ENCODE assay signal across 26 cellular contexts in genomic region chr19:39814595-39814994, GRCh38. TPM values are rescaled to one million over a fixed set of nuclear protein-coding genes. Genes with fewer than 3 reads are reported as not detected.
"Had no signal": no experiment of that assay in that cellular context is flagged by ENCODE, and none has a peak within 500 bp of the region (broad histone marks: within the 10 kb centered on the region; RNA-seq: fewer than 3 reads in every experiment).

No MANE protein-coding gene starts in this region.

- H3K79me2 ChIP-seq: hepatocyte had no signal

- H3K27me3 Mint-ChIP-seq: central memory CD8-positive, alpha-beta T cell; naive B cell; stimulated activated memory B cell treated with anti-CD40 and anti-IgM and Interleukin-4, amounts not matched to agents 10 μg/mL and 1 μg/mL and 100 μg/mL, for 72 hours; stimulated activated naive CD8-positive, alpha-beta T cell treated with anti-CD3 and anti-CD28 coated beads, Interleukin-15, amount 100 ng/mL, for 72 hours had no signal

- H3K9ac ChIP-seq: parathyroid adenoma had no signal

- H3K4me3 Mint-ChIP-seq: central memory CD8-positive, alpha-beta T cell; naive B cell; nephron progenitor cell; stimulated activated memory B cell treated with anti-CD40 and anti-IgM and Interleukin-4, amounts not matched to agents 10 μg/mL and 1 μg/mL and 100 μg/mL, for 72 hours; stimulated activated naive CD8-positive, alpha-beta T cell treated with anti-CD3 and anti-CD28 coated beads, Interleukin-15, amount 100 ng/mL, for 72 hours had no signal

- H3K27ac Mint-ChIP-seq: naive B cell; nephron progenitor cell; stimulated activated memory B cell treated with anti-CD40 and anti-IgM and Interleukin-4, amounts not matched to agents 10 μg/mL and 1 μg/mL and 100 μg/mL, for 72 hours; stimulated activated naive CD8-positive, alpha-beta T cell treated with anti-CD3 and anti-CD28 coated beads, Interleukin-15, amount 100 ng/mL, for 72 hours had no signal

- H3K9me3 Mint-ChIP-seq: central memory CD8-positive, alpha-beta T cell; naive B cell; nephron progenitor cell; stimulated activated memory B cell treated with anti-CD40 and anti-IgM and Interleukin-4, amounts not matched to agents 10 μg/mL and 1 μg/mL and 100 μg/mL, for 72 hours; stimulated activated naive CD8-positive, alpha-beta T cell treated with anti-CD3 and anti-CD28 coated beads, Interleukin-15, amount 100 ng/mL, for 72 hours had no signal

- H3K36me3 ChIP-seq: right atrium auricular region, thoracic aorta, transverse colon had no signal

- H3K27ac ChIP-seq: hepatocyte, parathyroid adenoma, right atrium auricular region, spleen, thoracic aorta, transverse colon had no signal

- H3K4me3 ChIP-seq: hepatocyte, lung, right atrium auricular region, spleen, thoracic aorta, transverse colon had no signal

- H2AFZ ChIP-seq: hepatocyte, parathyroid adenoma had no signal

- H3K4me1 ChIP-seq: parathyroid adenoma, right atrium auricular region, transverse colon had no signal

- DNase-seq: effector memory CD4-positive, alpha-beta T cell; foreskin fibroblast; left colon; left ventricle myocardium superior; mesendoderm; naive B cell; nephron progenitor cell; spleen; stimulated activated CD4-positive, alpha-beta T cell treated with anti-CD3 and anti-CD28 coated beads, Interleukin-15, amount 100 ng/mL, for 24 hours; stimulated activated CD4-positive, alpha-beta T cell treated with anti-CD3 and anti-CD28 coated beads, Interleukin-1b, Interleukin-23, amount 100 ng/mL, for 48 hours; stimulated activated CD4-positive, alpha-beta T cell treated with anti-CD3 and anti-CD28 coated beads, Interleukin-4, amount 100 ng/mL, for 24 hours; stimulated activated naive CD8-positive, alpha-beta T cell treated with anti-CD3 and anti-CD28 coated beads, Interleukin-15, amount 100 ng/mL, for 72 hours; transverse colon had no signal

- H3K4me2 ChIP-seq: hepatocyte had no signal

- H3K9me3 ChIP-seq: right atrium auricular region, spleen, thoracic aorta, transverse colon had no signal

- H3K27me3 ChIP-seq: hepatocyte, right atrium auricular region, spleen, transverse colon had no signal

RNA-seq across cellular contexts. Expression of gene LEUTX, which starts 35.9 kb away (rescaled TPM):
- total RNA-seq: esophagus mucosa, hepatocyte, kidney epithelial cell, left colon, left ventricle myocardium superior, lung, omental fat pad, pulmonary artery endothelial cell, right atrium auricular region, spleen, subcutaneous adipose tissue, thoracic aorta, transverse colon, ureter had no signal
- polyA plus RNA-seq: hepatocyte, lung, spleen had no signal
